In genomic region chr2:233093721-233094120, GRCh38 we compare ENCODE assay signal across 1 cellular context.
TF ChIP-seq lines count a peak whose summit lies in the region.

No MANE protein-coding gene starts in this region.

TF ChIP-seq in K562, 482 proteins besides CTCF, POLR2A, EP300 and RAD21:
- TF ChIP-seq MBD2 (IDR thresholded peaks at IDR 0.05; ENCODE audit: borderline replicate concordance, low read depth) (no peak), DACH1 (IDR thresholded peaks at IDR 0.05; ENCODE audit: partially characterized antibody) (no peak), ZNF23 (CRISPR knock-in tag; IDR thresholded peaks at IDR 0.05) (no peak), ZFP91 (CRISPR knock-in tag; IDR thresholded peaks at IDR 0.05) (no peak), TEAD4 (IDR thresholded peaks at IDR 0.05; ENCODE audit: low read length) (no peak), TEAD4 (CRISPR knock-in tag; IDR thresholded peaks at IDR 0.05; ENCODE audit: borderline replicate concordance) (no peak), ZNF766 (CRISPR knock-in tag; conservative IDR thresholded peaks at IDR 0.05) (no peak), THAP7 (CRISPR knock-in tag; IDR thresholded peaks at IDR 0.05) (no peak), RBM39 (optimal IDR thresholded peaks at IDR 0.05; ENCODE audit: low read depth, low read length) (no peak), HNRNPK (IDR thresholded peaks at IDR 0.05; ENCODE audit: low read depth, low read length, poor library complexity, severe bottlenecking) (no peak)
